18 cellular contexts compared by ENCODE assay signal in genomic region chr20:56004611-56005388, GRCh38. TPM values are rescaled to one million over a fixed set of nuclear protein-coding genes. Genes with fewer than 3 reads are reported as not detected.
"Had no signal": no experiment of that assay in that cellular context is flagged by ENCODE, and none has a peak within 500 bp of the region (broad histone marks: within the 10 kb centered on the region; RNA-seq: fewer than 3 reads in every experiment).

No MANE protein-coding gene starts in this region.

- H3K4me3 Mint-ChIP-seq: activated B cell treated with CpG ODN at 0.5 μM for 24 hours; activated CD4-positive, alpha-beta T cell treated with anti-CD3 and anti-CD28 coated beads, Interleukin-2, amount 10 ng/mL, durations not matched to agents 24 days and 14 days; activated naive CD4-positive, alpha-beta T cell treated with anti-CD3 and anti-CD28 coated beads, Interleukin-2, amount 10 ng/mL, durations not matched to agents 7 days and 5 days; activated T-helper 17 cell treated with anti-CD3 and anti-CD28 coated beads, Interleukin-2, amount 50 U/mL, for 72 hours; effector memory CD8-positive, alpha-beta T cell; neural crest cell; stimulated activated effector memory CD8-positive, alpha-beta T cell treated with anti-CD3 and anti-CD28 coated beads, Interleukin-12 subunit alpha, Interleukin-12 subunit beta, amount 100 ng/mL, for 72 hours had no signal

- H3K27ac Mint-ChIP-seq: activated B cell treated with CpG ODN at 0.5 μM for 24 hours; activated CD4-positive, alpha-beta T cell treated with anti-CD3 and anti-CD28 coated beads, Interleukin-2, amount 10 ng/mL, durations not matched to agents 24 days and 14 days; activated naive CD4-positive, alpha-beta T cell treated with anti-CD3 and anti-CD28 coated beads, Interleukin-2, amount 10 ng/mL, durations not matched to agents 7 days and 5 days; activated T-helper 17 cell treated with anti-CD3 and anti-CD28 coated beads, Interleukin-2, amount 50 U/mL, for 72 hours; effector memory CD8-positive, alpha-beta T cell; stimulated activated effector memory CD8-positive, alpha-beta T cell treated with anti-CD3 and anti-CD28 coated beads, Interleukin-12 subunit alpha, Interleukin-12 subunit beta, amount 100 ng/mL, for 72 hours had no signal

- ATAC-seq: activated T-helper 17 cell treated with anti-CD3 and anti-CD28 coated beads, Interleukin-2, amount 50 U/mL, for 72 hours; effector memory CD8-positive, alpha-beta T cell; stimulated activated effector memory CD8-positive, alpha-beta T cell treated with anti-CD3 and anti-CD28 coated beads, Interleukin-12 subunit alpha, Interleukin-12 subunit beta, amount 100 ng/mL, for 72 hours had no signal

- H3K9ac ChIP-seq: parathyroid adenoma had no signal

- H3K4me1 Mint-ChIP-seq: activated B cell treated with CpG ODN at 0.5 μM for 24 hours; activated CD4-positive, alpha-beta T cell treated with anti-CD3 and anti-CD28 coated beads, Interleukin-2, amount 10 ng/mL, durations not matched to agents 24 days and 14 days; activated naive CD4-positive, alpha-beta T cell treated with anti-CD3 and anti-CD28 coated beads, Interleukin-2, amount 10 ng/mL, durations not matched to agents 7 days and 5 days; activated T-helper 17 cell treated with anti-CD3 and anti-CD28 coated beads, Interleukin-2, amount 50 U/mL, for 72 hours; neural crest cell; stimulated activated effector memory CD8-positive, alpha-beta T cell treated with anti-CD3 and anti-CD28 coated beads, Interleukin-12 subunit alpha, Interleukin-12 subunit beta, amount 100 ng/mL, for 72 hours had no signal

- DNase-seq: activated B cell treated with CpG ODN at 0.5 μM for 24 hours; activated CD4-positive, alpha-beta T cell treated with anti-CD3 and anti-CD28 coated beads, Interleukin-2, amount 10 ng/mL, durations not matched to agents 24 days and 14 days; activated naive CD4-positive, alpha-beta T cell treated with anti-CD3 and anti-CD28 coated beads, Interleukin-2, amount 10 ng/mL, durations not matched to agents 7 days and 5 days; activated T-cell treated with anti-CD3 and anti-CD28 coated beads for 4 hours; central memory CD4-positive, alpha-beta T cell; cortex of kidney; effector memory CD8-positive, alpha-beta T cell; hippocampal formation; T-helper 2 cell had no signal

- H3K79me2 ChIP-seq: parathyroid adenoma had no signal

- H3K9me3 ChIP-seq: adrenal gland, left lung, right atrium auricular region, transverse colon had no signal

- H3K36me3 ChIP-seq: adrenal gland, left lung, right atrium auricular region, transverse colon had no signal

- H3K36me3 Mint-ChIP-seq: activated naive CD4-positive, alpha-beta T cell treated with anti-CD3 and anti-CD28 coated beads, Interleukin-2, amount 10 ng/mL, durations not matched to agents 7 days and 5 days had no signal

- H3K4me1 ChIP-seq: adrenal gland, parathyroid adenoma had no signal

- H3K27ac ChIP-seq: left lung, parathyroid adenoma, right atrium auricular region, transverse colon had no signal

- H2AFZ ChIP-seq: parathyroid adenoma had no signal

- H3K4me3 ChIP-seq: left lung, transverse colon had no signal

RNA-seq across cellular contexts. Expression of gene CBLN4, which starts 0.5 kb away (rescaled TPM):
- total RNA-seq: activated B cell treated with CpG ODN at 0.5 μM for 24 hours; activated CD4-positive, alpha-beta T cell treated with anti-CD3 and anti-CD28 coated beads, Interleukin-2, amount 10 ng/mL, durations not matched to agents 24 days and 14 days; activated T-helper 17 cell treated with anti-CD3 and anti-CD28 coated beads, Interleukin-2, amount 50 U/mL, for 72 hours; epithelial cell of proximal tubule; neural crest cell; right atrium auricular region had no signal
